ENCODE assay signal across 3 cellular contexts in the genomic region with DNA sequence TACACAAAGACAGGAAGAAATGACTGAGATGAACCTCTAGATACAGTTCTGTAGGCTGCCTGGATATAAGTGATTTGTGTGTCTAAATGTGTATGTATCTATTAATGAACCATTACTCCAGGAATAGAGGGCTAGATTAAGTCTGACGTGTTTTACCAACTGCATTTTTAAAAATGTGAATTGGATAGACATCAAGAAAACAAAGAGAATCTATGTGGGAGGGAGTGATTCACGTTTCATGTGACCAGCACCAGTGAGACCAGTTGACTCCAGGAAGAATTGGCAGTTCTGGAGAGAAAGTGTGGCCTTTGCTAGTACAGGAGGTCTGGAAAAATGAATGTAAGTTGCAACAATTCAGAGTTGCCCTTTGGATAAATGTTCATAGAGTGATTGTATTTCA.
TF ChIP-seq lines count a peak whose summit lies in the region.

No MANE protein-coding gene starts in this region.

TF ChIP-seq in SK-N-SH, 30 proteins besides CTCF, POLR2A, EP300 and RAD21:
- TF ChIP-seq POLR2AphosphoS5 (IDR thresholded peaks at IDR 0.05; ENCODE audit: low read depth, low read length) (no peak), RCOR1 (IDR thresholded peaks at IDR 0.05; ENCODE audit: low read length) (no peak), SMC3 (IDR thresholded peaks at IDR 0.05; ENCODE audit: low read depth, low read length) (no peak), YY1 (IDR thresholded peaks at IDR 0.05; ENCODE audit: low read depth) (no peak), TEAD4 (IDR thresholded peaks at IDR 0.05; ENCODE audit: borderline replicate concordance, insufficient read depth) (no peak), RXRA (IDR thresholded peaks at IDR 0.05; ENCODE audit: borderline replicate concordance, low read depth) (no peak), MEF2A (IDR thresholded peaks at IDR 0.05; ENCODE audit: borderline replicate concordance, low read depth) (no peak), JUND (IDR thresholded peaks at IDR 0.05) (no peak), PBX3 (IDR thresholded peaks at IDR 0.05) (no peak), NRF1 (IDR thresholded peaks at IDR 0.05; ENCODE audit: low read depth, low read length) (no peak), GABPA (IDR thresholded peaks at IDR 0.05; ENCODE audit: low read depth) (no peak), NFIC (IDR thresholded peaks at IDR 0.05; ENCODE audit: borderline replicate concordance) (no peak), GATA2 (CRISPR knock-in tag; IDR thresholded peaks at IDR 0.05) (no peak), IRF3 (IDR thresholded peaks at IDR 0.05; ENCODE audit: low read depth, low read length) (no peak)
- TF ChIP-seq, protein P1, sequence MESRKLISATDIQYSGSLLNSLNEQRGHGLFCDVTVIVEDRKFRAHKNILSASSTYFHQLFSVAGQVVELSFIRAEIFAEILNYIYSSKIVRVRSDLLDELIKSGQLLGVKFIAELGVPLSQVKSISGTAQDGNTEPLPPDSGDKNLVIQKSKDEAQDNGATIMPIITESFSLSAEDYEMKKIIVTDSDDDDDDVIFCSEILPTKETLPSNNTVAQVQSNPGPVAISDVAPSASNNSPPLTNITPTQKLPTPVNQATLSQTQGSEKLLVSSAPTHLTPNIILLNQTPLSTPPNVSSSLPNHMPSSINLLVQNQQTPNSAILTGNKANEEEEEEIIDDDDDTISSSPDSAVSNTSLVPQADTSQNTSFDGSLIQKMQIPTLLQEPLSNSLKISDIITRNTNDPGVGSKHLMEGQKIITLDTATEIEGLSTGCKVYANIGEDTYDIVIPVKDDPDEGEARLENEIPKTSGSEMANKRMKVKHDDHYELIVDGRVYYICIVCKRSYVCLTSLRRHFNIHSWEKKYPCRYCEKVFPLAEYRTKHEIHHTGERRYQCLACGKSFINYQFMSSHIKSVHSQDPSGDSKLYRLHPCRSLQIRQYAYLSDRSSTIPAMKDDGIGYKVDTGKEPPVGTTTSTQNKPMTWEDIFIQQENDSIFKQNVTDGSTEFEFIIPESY (IDR thresholded peaks at IDR 0.05; ENCODE audit: borderline replicate concordance, low read depth) = no peak

TF ChIP-seq in SK-N-SH treated with all-trans-retinoic acid at 6 μM for 48 hours, 23 proteins besides CTCF, POLR2A, EP300 and RAD21:
- no peak for TF ChIP-seq POU6F1 (CRISPR knock-in tag; IDR thresholded peaks at IDR 0.05; ENCODE audit: borderline replicate concordance, low read depth)
- no peak for TF ChIP-seq OSR1 (CRISPR knock-in tag; IDR thresholded peaks at IDR 0.05)
- TF ChIP-seq TCF4 (CRISPR knock-in tag; IDR thresholded peaks at IDR 0.05; ENCODE audit: borderline replicate concordance) = no peak
- TF ChIP-seq, protein P2, sequence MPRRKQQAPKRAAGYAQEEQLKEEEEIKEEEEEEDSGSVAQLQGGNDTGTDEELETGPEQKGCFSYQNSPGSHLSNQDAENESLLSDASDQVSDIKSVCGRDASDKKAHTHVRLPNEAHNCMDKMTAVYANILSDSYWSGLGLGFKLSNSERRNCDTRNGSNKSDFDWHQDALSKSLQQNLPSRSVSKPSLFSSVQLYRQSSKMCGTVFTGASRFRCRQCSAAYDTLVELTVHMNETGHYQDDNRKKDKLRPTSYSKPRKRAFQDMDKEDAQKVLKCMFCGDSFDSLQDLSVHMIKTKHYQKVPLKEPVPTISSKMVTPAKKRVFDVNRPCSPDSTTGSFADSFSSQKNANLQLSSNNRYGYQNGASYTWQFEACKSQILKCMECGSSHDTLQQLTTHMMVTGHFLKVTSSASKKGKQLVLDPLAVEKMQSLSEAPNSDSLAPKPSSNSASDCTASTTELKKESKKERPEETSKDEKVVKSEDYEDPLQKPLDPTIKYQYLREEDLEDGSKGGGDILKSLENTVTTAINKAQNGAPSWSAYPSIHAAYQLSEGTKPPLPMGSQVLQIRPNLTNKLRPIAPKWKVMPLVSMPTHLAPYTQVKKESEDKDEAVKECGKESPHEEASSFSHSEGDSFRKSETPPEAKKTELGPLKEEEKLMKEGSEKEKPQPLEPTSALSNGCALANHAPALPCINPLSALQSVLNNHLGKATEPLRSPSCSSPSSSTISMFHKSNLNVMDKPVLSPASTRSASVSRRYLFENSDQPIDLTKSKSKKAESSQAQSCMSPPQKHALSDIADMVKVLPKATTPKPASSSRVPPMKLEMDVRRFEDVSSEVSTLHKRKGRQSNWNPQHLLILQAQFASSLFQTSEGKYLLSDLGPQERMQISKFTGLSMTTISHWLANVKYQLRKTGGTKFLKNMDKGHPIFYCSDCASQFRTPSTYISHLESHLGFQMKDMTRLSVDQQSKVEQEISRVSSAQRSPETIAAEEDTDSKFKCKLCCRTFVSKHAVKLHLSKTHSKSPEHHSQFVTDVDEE (CRISPR knock-in tag; IDR thresholded peaks at IDR 0.05) = no peak
- TF ChIP-seq ISL1 (CRISPR knock-in tag; IDR thresholded peaks at IDR 0.05) = no peak
- no peak for TF ChIP-seq ESRRG (CRISPR knock-in tag; IDR thresholded peaks at IDR 0.05)
- no peak for TF ChIP-seq ZFP30 (CRISPR knock-in tag; IDR thresholded peaks at IDR 0.05)
- TF ChIP-seq GLIS3 (CRISPR knock-in tag; IDR thresholded peaks at IDR 0.05) = no peak

TF ChIP-seq in WTC11, 78 proteins besides CTCF, POLR2A, EP300 and RAD21:
- TF ChIP-seq GRHL2 (CRISPR knock-in tag; IDR thresholded peaks at IDR 0.05; ENCODE audit: insufficient replicate concordance, severe bottlenecking) = no peak
- TF ChIP-seq TP53 (CRISPR knock-in tag; IDR thresholded peaks at IDR 0.05) = no peak
- TF ChIP-seq NR1H2 (CRISPR knock-in tag; IDR thresholded peaks at IDR 0.05) = no peak
- TF ChIP-seq, protein P3, sequence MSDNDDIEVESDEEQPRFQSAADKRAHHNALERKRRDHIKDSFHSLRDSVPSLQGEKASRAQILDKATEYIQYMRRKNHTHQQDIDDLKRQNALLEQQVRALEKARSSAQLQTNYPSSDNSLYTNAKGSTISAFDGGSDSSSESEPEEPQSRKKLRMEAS (CRISPR knock-in tag; IDR thresholded peaks at IDR 0.05) = no peak
- TF ChIP-seq AR (CRISPR knock-in tag; IDR thresholded peaks at IDR 0.05) = no peak
- TF ChIP-seq OVOL2 (CRISPR knock-in tag; IDR thresholded peaks at IDR 0.05; ENCODE audit: borderline replicate concordance) = no peak
- TF ChIP-seq FOXK1 (CRISPR knock-in tag; IDR thresholded peaks at IDR 0.05) = no peak
- TF ChIP-seq ZNF263 (CRISPR knock-in tag; IDR thresholded peaks at IDR 0.05; ENCODE audit: low read depth) = no peak
- TF ChIP-seq ARID4B (CRISPR knock-in tag; IDR thresholded peaks at IDR 0.05; ENCODE audit: borderline replicate concordance) = no peak
- TF ChIP-seq, protein P4, sequence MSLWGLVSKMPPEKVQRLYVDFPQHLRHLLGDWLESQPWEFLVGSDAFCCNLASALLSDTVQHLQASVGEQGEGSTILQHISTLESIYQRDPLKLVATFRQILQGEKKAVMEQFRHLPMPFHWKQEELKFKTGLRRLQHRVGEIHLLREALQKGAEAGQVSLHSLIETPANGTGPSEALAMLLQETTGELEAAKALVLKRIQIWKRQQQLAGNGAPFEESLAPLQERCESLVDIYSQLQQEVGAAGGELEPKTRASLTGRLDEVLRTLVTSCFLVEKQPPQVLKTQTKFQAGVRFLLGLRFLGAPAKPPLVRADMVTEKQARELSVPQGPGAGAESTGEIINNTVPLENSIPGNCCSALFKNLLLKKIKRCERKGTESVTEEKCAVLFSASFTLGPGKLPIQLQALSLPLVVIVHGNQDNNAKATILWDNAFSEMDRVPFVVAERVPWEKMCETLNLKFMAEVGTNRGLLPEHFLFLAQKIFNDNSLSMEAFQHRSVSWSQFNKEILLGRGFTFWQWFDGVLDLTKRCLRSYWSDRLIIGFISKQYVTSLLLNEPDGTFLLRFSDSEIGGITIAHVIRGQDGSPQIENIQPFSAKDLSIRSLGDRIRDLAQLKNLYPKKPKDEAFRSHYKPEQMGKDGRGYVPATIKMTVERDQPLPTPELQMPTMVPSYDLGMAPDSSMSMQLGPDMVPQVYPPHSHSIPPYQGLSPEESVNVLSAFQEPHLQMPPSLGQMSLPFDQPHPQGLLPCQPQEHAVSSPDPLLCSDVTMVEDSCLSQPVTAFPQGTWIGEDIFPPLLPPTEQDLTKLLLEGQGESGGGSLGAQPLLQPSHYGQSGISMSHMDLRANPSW (CRISPR knock-in tag; conservative IDR thresholded peaks at IDR 0.05; ENCODE audit: low read depth) = no peak
- no peak for TF ChIP-seq AFF4 (CRISPR knock-in tag; IDR thresholded peaks at IDR 0.05; ENCODE audit: borderline replicate concordance)
